ENCODE assay signal across 21 cellular contexts in the genomic region with DNA sequence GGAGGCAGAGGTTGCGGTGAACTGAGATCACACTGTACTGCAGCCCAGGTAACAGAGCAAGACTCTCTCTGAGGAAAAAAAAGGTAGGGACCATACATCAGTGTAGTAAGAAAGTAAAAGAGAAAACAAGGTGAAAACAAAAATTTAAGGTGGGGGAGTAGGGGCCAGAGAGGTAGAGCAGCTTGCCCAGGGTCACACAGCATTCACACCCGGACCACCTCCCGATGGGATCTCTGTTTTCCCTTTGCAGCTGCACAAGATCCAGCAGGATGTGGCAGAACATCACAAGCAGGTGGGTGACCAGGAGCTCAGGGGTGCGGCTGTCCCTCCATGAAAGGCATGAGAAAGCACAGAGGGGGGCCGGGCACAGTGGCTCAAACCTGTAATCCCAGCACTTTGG. TPM values are rescaled to one million over a fixed set of nuclear protein-coding genes. Genes with fewer than 3 reads are reported as not detected.
DNase-seq lines count a peak whose midpoint lies in the region; ATAC-seq and TF ChIP-seq lines count a peak whose summit lies in the region.
"Had no signal": no experiment of that assay in that cellular context is flagged by ENCODE, and none has a peak within 500 bp of the region (broad histone marks: within the 10 kb centered on the region; RNA-seq: fewer than 3 reads in every experiment).

No MANE protein-coding gene starts in this region.

- H3K9me3 ChIP-seq in left ventricle myocardium inferior (replicated peaks), result no peaks in the 10 kb centered on the region
- H3K9me3 ChIP-seq in right cardiac atrium (ENCODE audit: control insufficient read depth, low read length), result no peaks in the 10 kb centered on the region
- H3K9me3 ChIP-seq in SJCRH30 (replicated peaks), result no peaks in the 10 kb centered on the region
- H3K9me3 ChIP-seq in neural progenitor cell (ENCODE audit: low read depth), result no peaks in the 10 kb centered on the region
- H3K9me3 ChIP-seq in uterus, result no peaks in the 10 kb centered on the region

- no peak for ATAC-seq in right cardiac atrium
- ATAC-seq in HG03095 (IDR thresholded peaks at IDR 0.05; ENCODE audit: unreplicated experiment), result no peak
- ATAC-seq: HCT116, PC-3 had no signal

- H3K27me3 Mint-ChIP-seq in neural progenitor cell (ENCODE audit: insufficient read depth, low read depth), result peaks cover 61% of the 10 kb centered on the region

- TF ChIP-seq CTCF in left ventricle myocardium inferior (IDR thresholded peaks at IDR 0.05; ENCODE audit: borderline replicate concordance) (no peak), neural progenitor cell (IDR thresholded peaks at IDR 0.05) (no peak), uterus (IDR thresholded peaks at IDR 0.05) (no peak)

- no peak for TF ChIP-seq POLR2A in uterus (IDR thresholded peaks at IDR 0.05)

- no peaks in the 10 kb centered on the region for H3K36me3 ChIP-seq in left ventricle myocardium inferior
- no peaks in the 10 kb centered on the region for H3K36me3 ChIP-seq in SJCRH30
- H3K36me3 ChIP-seq in neural progenitor cell, result no peaks in the 10 kb centered on the region
- H3K36me3 ChIP-seq in uterus, result no peaks in the 10 kb centered on the region

- peaks cover 36% of the 10 kb centered on the region for H3K4me1 Mint-ChIP-seq in neural progenitor cell

- H3K27ac ChIP-seq in left ventricle myocardium inferior (replicated peaks) (peak overlapping the region; percentile 77), right cardiac atrium (ENCODE audit: low read length) (no peak overlapping the region), SJCRH30 (peak overlapping the region; percentile 63; the same call in 1 of the 2 replicates), neural progenitor cell (no peak overlapping the region), uterus (peak overlapping the region; percentile 93 to 95)

- no peak overlapping the region for H3K4me2 ChIP-seq in neural progenitor cell

- no peak overlapping the region for H3K4me3 ChIP-seq in left ventricle myocardium inferior
- H3K4me3 ChIP-seq in right cardiac atrium (ENCODE audit: low read length), result no peak overlapping the region
- H3K4me3 ChIP-seq in SJCRH30, result no peak overlapping the region
- H3K4me3 ChIP-seq in neural progenitor cell, result no peak overlapping the region
- no peak overlapping the region for H3K4me3 ChIP-seq in uterus

- peaks cover 32% of the 10 kb centered on the region for H4K20me1 ChIP-seq in neural progenitor cell (ENCODE audit: low read depth)

- H3K79me2 ChIP-seq in neural progenitor cell (ENCODE audit: low read depth), result no peaks in the 10 kb centered on the region

- intact Hi-C loops in left ventricle myocardium inferior (cut with micrococcal nuclease) (no loop called here), right cardiac atrium (cut with DNase I) (loop anchor here in 2 of 4 donors (5.0 to 10.0 kb wide), 2 partner anchors 45 to 53 kb away; partner anchors contain the start of gene TLE2 (in 1 of the 2)), uterus (cut with DNase I; ENCODE audit: low total_unique reads) (no loop called here)

- H3K9me3 Mint-ChIP-seq in neural progenitor cell, result peaks cover 3% of the 10 kb centered on the region
- H3K9me3 Mint-ChIP-seq: CD4-positive, alpha-beta memory T cell had no signal

- H3K36me3 Mint-ChIP-seq in neural progenitor cell, result no peaks in the 10 kb centered on the region

- H2AFZ ChIP-seq in neural progenitor cell (replicated peaks), result no peak overlapping the region

- DNase-seq in left ventricle myocardium inferior, result no peak
- no peak for DNase-seq in right cardiac atrium
- DNase-seq in SJCRH30, result no peak
- DNase-seq in neural progenitor cell (ENCODE audit: low spot score), result no peak
- no peak for DNase-seq in uterus
- no peak for DNase-seq in epidermal melanocyte (ENCODE audit: insufficient read length, low spot score)
- no peak for DNase-seq in NCI-H1436 treated with DMSO at 0.1 percent for 48 hours (lab: John Stamatoyannopoulos, UW)
- DNase-seq: 8988T; CD4-positive, alpha-beta memory T cell; DMS153; GF-D8; NCI-H1105; NCI-H1694 treated with DMSO at 0.1 percent for 48 hours; NCI-H510A; NCI-H82; PC-3; RPMI8226; SIG-M5 had no signal

- no peak overlapping the region for H3K9ac ChIP-seq in neural progenitor cell

- WGBS in right cardiac atrium, result 86% methylated on average over 5 of the region's 5 CpGs

- H3K4me1 ChIP-seq in left ventricle myocardium inferior (peaks cover 41% of the 10 kb centered on the region), right cardiac atrium (ENCODE audit: control insufficient read depth, insufficient read depth, low read length) (peaks cover 9% of the 10 kb centered on the region), SJCRH30 (peaks cover 17% of the 10 kb centered on the region; the same call in 1 of the 2 replicates), neural progenitor cell (peaks cover 22% of the 10 kb centered on the region), uterus (peaks cover 6 to 11% of the 10 kb centered on the region in 2 donors)

- H3K27me3 ChIP-seq in left ventricle myocardium inferior (ENCODE audit: low read depth) (no peaks in the 10 kb centered on the region), right cardiac atrium (ENCODE audit: control insufficient read depth, insufficient read depth) (no peaks in the 10 kb centered on the region), SJCRH30 (no peaks in the 10 kb centered on the region), neural progenitor cell (peaks cover 88% of the 10 kb centered on the region), uterus (no peaks in the 10 kb centered on the region)

- peak overlapping the region; percentile 57 for H3K4me3 Mint-ChIP-seq in neural progenitor cell
- H3K4me3 Mint-ChIP-seq: B cell; CD4-positive, alpha-beta memory T cell had no signal

- peak overlapping the region; percentile 78 for H3K27ac Mint-ChIP-seq in neural progenitor cell
- H3K27ac Mint-ChIP-seq: B cell; CD4-positive, alpha-beta memory T cell had no signal

- peaks cover 39% of the 10 kb centered on the region for H3F3A ChIP-seq in neural progenitor cell (ENCODE audit: low read depth)

RNA-seq across cellular contexts. Expression of gene TLE6, which starts 4.5 kb away (rescaled TPM):
- total RNA-seq in left ventricle myocardium inferior, result 1.3 TPM
- 1 to 10 TPM in 2 of 4 donors, under 1 TPM in 2; 0.28 to 2.2 (median 1.2) TPM for total RNA-seq in right cardiac atrium
- 2.1 TPM for polyA plus RNA-seq in right cardiac atrium
- total RNA-seq in SJCRH30 (2014; rRNA removed; shearing (Covaris generic)), result 2.6 TPM in 2 replicates
- total RNA-seq in neural progenitor cell (ENCODE audit: low replicate concordance), result 0.22 and 1.8 TPM in 2 replicates
- 1 to 10 TPM in 2 of 4 donors, under 1 TPM in 1, not detected in 1; 0.46 to 3.5 (median 1.1) TPM for total RNA-seq in uterus
- total RNA-seq: CD4-positive, alpha-beta memory T cell had no signal
- polyA plus RNA-seq: CD4-positive, alpha-beta memory T cell had no signal

RNA-seq across cellular contexts. Expression of gene ZNF77, which starts 37.1 kb away (rescaled TPM):
- 1.6 TPM for total RNA-seq in left ventricle myocardium inferior
- 1 to 10 TPM; 2.1 to 4.0 (median 2.9) TPM for total RNA-seq in right cardiac atrium
- polyA plus RNA-seq in right cardiac atrium, result 2.1 TPM
- 14.1 and 17.3 TPM in 2 replicates for total RNA-seq in SJCRH30 (2014; rRNA removed; shearing (Covaris generic))
- 6.2 and 6.5 TPM in 2 replicates for total RNA-seq in neural progenitor cell (ENCODE audit: low replicate concordance)
- total RNA-seq in uterus, result 10 to 100 TPM in 2 of 4 donors, 1 to 10 TPM in 2; 2.4 to 17.9 (median 9.1) TPM

RNA-seq across cellular contexts. Expression of gene TLE2, which starts 47.2 kb away (rescaled TPM):
- total RNA-seq in left ventricle myocardium inferior (53.2 TPM), right cardiac atrium (100 to 1,000 TPM in 1 of 4 donors, 10 to 100 TPM in 3; 78.4 to 102 (median 88.1) TPM), neural progenitor cell (ENCODE audit: low replicate concordance) (1.1 TPM in 1 of 2 replicates, not detected in the other), uterus (100 to 1,000 TPM in 1 of 4 donors, 10 to 100 TPM in 3; 24.9 to 102 (median 62.3) TPM)
- polyA plus RNA-seq in right cardiac atrium, result 68.6 TPM
- 3.7 and 4.7 TPM in 2 replicates for total RNA-seq in SJCRH30 (2014; rRNA removed; shearing (Covaris generic))

Comparison
In these comparisons a context has a peak if more than half of its experiments do, and no peak if none do; other contexts are left out.
1. H3K27ac ChIP-seq: peak in left ventricle myocardium inferior (single experiment), SJCRH30 (single experiment) and uterus (2 of 2); none in right cardiac atrium (single experiment) and neural progenitor cell (single experiment).